10 cellular contexts compared by ENCODE assay signal in genomic region chr19:534088-534487, GRCh38. TPM values are rescaled to one million over a fixed set of nuclear protein-coding genes. Genes with fewer than 3 reads are reported as not detected.
DNase-seq lines count a peak whose midpoint lies in the region; ATAC-seq, FAIRE-seq and TF ChIP-seq lines count a peak whose summit lies in the region.
"Had no signal": no experiment of that assay in that cellular context is flagged by ENCODE, and none has a peak within 500 bp of the region (broad histone marks: within the 10 kb centered on the region; RNA-seq: fewer than 3 reads in every experiment).

No MANE protein-coding gene starts in this region.

- TF ChIP-seq EP300 in K562 (IDR thresholded peaks at IDR 0.05; ENCODE audit: low read length) = no peak

- DNase-seq in heart left ventricle (no peak), left cardiac atrium (no peak), K562 (ENCODE audit: extremely low read depth in 1 of 4, low spot score in 3 of 4) (peak in 1 of 4 experiments; percentile 11), uterus (no peak), NCI-H1092 treated with DMSO at 0.1 percent for 48 hours (lab: John Stamatoyannopoulos, UW) (no peak)
- DNase-seq: NCI-H774 had no signal

- H3K4me3 ChIP-seq in heart left ventricle = peak overlapping the region in 11 of 12 donors; percentile 74 to 100 (median 95)
- no peak overlapping the region; the same call in 1 of the 2 replicates for H3K4me3 ChIP-seq in K562
- peak overlapping the region in 1 of 2 donors; percentile 64 for H3K4me3 ChIP-seq in muscle layer of colon (ENCODE audit: low read depth in 1 of 2, low read length in 2 of 2)
- no peak overlapping the region for H3K4me3 ChIP-seq in uterus

- H3K9me1 ChIP-seq in K562 (ENCODE audit: control insufficient read depth, insufficient read depth, low read length) = peaks cover 6% of the 10 kb centered on the region

- H3K9me3 ChIP-seq in heart left ventricle (no peaks in the 10 kb centered on the region), K562 (replicated peaks; ENCODE audit: control insufficient read depth, insufficient read depth, low read depth, low read length) (peaks cover 3% of the 10 kb centered on the region), muscle layer of colon (ENCODE audit: low read length) (no peaks in the 10 kb centered on the region), uterus (no peaks in the 10 kb centered on the region)

- TF ChIP-seq CTCF in heart left ventricle (IDR thresholded peaks at IDR 0.05) (no peak), K562 (IDR thresholded peaks at IDR 0.05 in 2 of 3, conservative IDR thresholded peaks at IDR 0.05 in 1 of 3; ENCODE audit: insufficient read depth in 2 of 3, low read depth in 1 of 3, low read length in 3 of 3) (no peak), uterus (IDR thresholded peaks at IDR 0.05) (no peak)

- peaks cover 0 to 41% (median 35%) of the 10 kb centered on the region in 9 donors for H3K36me3 ChIP-seq in heart left ventricle
- peaks cover 54% of the 10 kb centered on the region; the same call in 1 of the 3 replicates for H3K36me3 ChIP-seq in K562 (ENCODE audit: control insufficient read depth, insufficient read depth, low read length)
- peaks cover 34% of the 10 kb centered on the region for H3K36me3 ChIP-seq in muscle layer of colon (ENCODE audit: insufficient read depth, low read length)
- H3K36me3 ChIP-seq in uterus = no peaks in the 10 kb centered on the region

- WGBS in heart left ventricle, 4 donors = 60 to 87% (median 80%) methylated on average over 13 to 14 of the region's 14 CpGs
- WGBS in K562 (ENCODE audit: insufficient coverage, low coverage, missing lambda C conversion rate) = 86% methylated on average over 10 of the region's 14 CpGs

- H3K9ac ChIP-seq in K562 (ENCODE audit: insufficient read depth in 1 of 2, low read depth in 2 of 2, low read length in 2 of 2) = peak overlapping the region; percentile 83 to 99; a peak in 3 of 4 replicates
- H3K9ac ChIP-seq in muscle layer of colon (ENCODE audit: low read length) = peak overlapping the region; percentile 46

- no TSS peak for BruUV-seq in K562 (replicated peaks; lab: Mats Ljungman, UMichigan)

- H3K79me2 ChIP-seq in K562 (ENCODE audit: control insufficient read depth, insufficient read depth, low read length) = peaks cover 49% of the 10 kb centered on the region

- no peak for TF ChIP-seq RAD21 in K562 (CRISPR knock-in tag; conservative IDR thresholded peaks at IDR 0.05 in 1 of 2, IDR thresholded peaks at IDR 0.05 in 1 of 2)

- H3K27ac ChIP-seq in heart left ventricle (peak overlapping the region; percentile 51 to 100 (median 98)), K562 (ENCODE audit: extremely low read depth, low read depth, low read length) (peak overlapping the region; percentile 87; the same call in 1 of the 3 replicates), muscle layer of colon (ENCODE audit: low read depth, low read length) (peak overlapping the region; percentile 99), uterus (peak overlapping the region; percentile 90 to 93)

- peak overlapping the region; percentile 86; the same call in 1 of the 2 replicates for H3K4me2 ChIP-seq in K562 (ENCODE audit: insufficient read depth, low read length)

- H3K4me1 ChIP-seq in heart left ventricle = peaks cover 16 to 44% (median 29%) of the 10 kb centered on the region in 12 donors
- peaks cover 9 to 81% of the 10 kb centered on the region in 2 experiments; a peak in 4 of 5 replicates for H3K4me1 ChIP-seq in K562 (replicated peaks in 1 of 2; ENCODE audit: control insufficient read depth in 2 of 2, insufficient read depth in 2 of 2, low read length in 2 of 2)
- peaks cover 28% of the 10 kb centered on the region for H3K4me1 ChIP-seq in muscle layer of colon (ENCODE audit: insufficient read depth, low read length)
- peaks cover 0 to 23% of the 10 kb centered on the region in 2 donors for H3K4me1 ChIP-seq in uterus

- no peak overlapping the region for H2AFZ ChIP-seq in K562 (ENCODE audit: low read depth, low read length)

- no peak for ATAC-seq in heart left ventricle
- ATAC-seq in left cardiac atrium = no peak
- no peak for ATAC-seq in K562
- ATAC-seq in HG03521 (IDR thresholded peaks at IDR 0.05; ENCODE audit: unreplicated experiment) = no peak
- no peak for ATAC-seq in HG02870 (IDR thresholded peaks at IDR 0.05; ENCODE audit: unreplicated experiment)
- ATAC-seq: stimulated activated memory B cell treated with anti-CD40 and anti-IgM and Interleukin-4, amounts not matched to agents 10 μg/mL and 1 μg/mL and 100 μg/mL, for 72 hours had no signal

- H3K27me3 ChIP-seq in heart left ventricle (no peaks in the 10 kb centered on the region), K562 (ENCODE audit: control insufficient read depth in 2 of 2, insufficient read depth in 2 of 2, low read length in 2 of 2) (no peaks in the 10 kb centered on the region), muscle layer of colon (ENCODE audit: control insufficient read depth in 1 of 2, insufficient read depth in 2 of 2, low read length in 2 of 2) (no peaks in the 10 kb centered on the region), uterus (no peaks in the 10 kb centered on the region)

- POLR2A ChIA-PET in K562 (lab: Yijun Ruan, JAX) = interaction anchor here (1.5 kb wide), 1 partner anchor 16 kb away, joined by 5 read pairs; no protein-coding TSS in a partner anchor

- intact Hi-C loops in heart left ventricle (cut with DNase I) = loop anchor here in 5 of 10 donors (5.0 to 10.0 kb wide), 2 partner anchors 38 to 101 kb away; partner anchors contain the start of genes BSG (in 4 of the 5), FGF22 (in 1 of the 5) and POLRMT (in 1 of the 5)
- intact Hi-C loops in left cardiac atrium (cut with DNase I) = no loop called here
- intact Hi-C loops in K562 (cut with micrococcal nuclease) = loop anchor here (10.0 kb wide), 1 partner anchor 51 kb away; the partner anchor contains the start of gene HCN2
- intact Hi-C loops in uterus (cut with DNase I; ENCODE audit: low total_unique reads) = no loop called here

- peaks cover 16% of the 10 kb centered on the region for H4K20me1 ChIP-seq in K562 (replicated peaks; ENCODE audit: control insufficient read depth, insufficient read depth, low read length)

- no peak for TF ChIP-seq POLR2A in heart left ventricle (IDR thresholded peaks at IDR 0.05)
- no peak for TF ChIP-seq POLR2A in K562 (conservative IDR thresholded peaks at IDR 0.05)
- no peak for TF ChIP-seq POLR2A in uterus (IDR thresholded peaks at IDR 0.05)

- CTCF ChIA-PET in K562 (lab: Yijun Ruan, JAX; ENCODE audit: low intra/inter-chr PET ratio) = no interaction called here

- no peak for FAIRE-seq in K562 (lab: Jason Lieb, UNC)

- in situ Hi-C loops in K562 (cut with MboI) = no loop called here

RNA-seq across cellular contexts. Expression of gene CDC34, which starts 2.5 kb away (rescaled TPM):
- total RNA-seq in heart left ventricle (100 to 1,000 TPM in 3 of 9 donors, 10 to 100 TPM in 6; 61.9 to 200 (median 84.6) TPM), left cardiac atrium (10 to 100 TPM; 63.9 to 71.0 TPM), K562 (2014; rRNA removed) (203 and 207 TPM in 2 replicates), K562 (2014; rRNA removed; fragmentation: Illumina TruSeq; extraction: Trizol) (33.0 and 36.2 TPM in 2 replicates), K562 (2015; rRNA removed; fragmentation: Illumina TruSeq; extraction: Trizol) (65.5 and 75.7 TPM in 2 replicates), K562 (2021) (125 and 130 TPM in 2 replicates), uterus (100 to 1,000 TPM in 2 of 4 donors, 10 to 100 TPM in 2; 44.4 to 459 (median 101) TPM)
- polyA plus RNA-seq in heart left ventricle (100 to 1,000 TPM; 122 to 148 TPM), K562 (2011; rRNA removed) (82.7 and 103 TPM in 2 replicates), K562 (2014; fragmentation: Illumina TruSeq; extraction: Trizol) (55.7 and 88.4 TPM in 2 replicates), K562 (2014; fragmentation: Nextera tagmentation; extraction: Ambion mirVana) (1 to 10 TPM in 1 of 2 experiments, under 1 TPM in 1; 0.80 to 1.0 TPM), K562 (2014; rRNA removed) (125 and 142 TPM in 2 replicates)
- total RNA-seq in K562 (2011; cell fraction: chromatin; rRNA removed; ENCODE audit: low replicate concordance) = 34.1 and 85.3 TPM in 2 replicates
- total RNA-seq in K562 (2011; cell fraction: nucleolus; rRNA removed) = 68.2 and 70.5 TPM in 2 replicates
- 40.9 and 50.4 TPM in 2 replicates for total RNA-seq in K562 (2011; cell fraction: nucleoplasm; rRNA removed)
- polyA plus RNA-seq in K562 (2011; cell fraction: cytosol; rRNA removed) = 89.6 and 173 TPM in 2 replicates
- polyA plus RNA-seq in K562 (2011; cell fraction: nucleus; rRNA removed) = 83.8 and 124 TPM in 2 replicates
- 72.7 and 83.2 TPM in 2 replicates for polyA plus RNA-seq in K562 (2012)
- 16.2 and 28.5 TPM in 2 replicates for polyA minus RNA-seq in K562 (2011; rRNA and poly(A)+ RNA removed)
- polyA minus RNA-seq in K562 (2011; cell fraction: cytosol; rRNA and poly(A)+ RNA removed) = 36.4 and 44.9 TPM in 2 replicates
- 18.4 and 20.5 TPM in 2 replicates for polyA minus RNA-seq in K562 (2011; cell fraction: nucleus; rRNA and poly(A)+ RNA removed)

RNA-seq across cellular contexts. Expression of gene GZMM, which starts 9.8 kb away (rescaled TPM):
- total RNA-seq in heart left ventricle = 1 to 10 TPM in 2 of 9 donors, under 1 TPM in 2, not detected in 5; 0.40 to 3.0 (median 0.87) TPM
- under 1 TPM; 0.12 to 0.34 TPM for polyA plus RNA-seq in heart left ventricle
- total RNA-seq in left cardiac atrium = 1 to 10 TPM in 1 of 2 donors, under 1 TPM in 1; 0.81 to 1.1 TPM
- 0.49 and 1.6 TPM in 2 replicates for total RNA-seq in K562 (2011; cell fraction: chromatin; rRNA removed; ENCODE audit: low replicate concordance)
- total RNA-seq in K562 (2011; cell fraction: nucleolus; rRNA removed) = 4.0 and 4.5 TPM in 2 replicates
- 1.4 and 1.9 TPM in 2 replicates for total RNA-seq in K562 (2011; cell fraction: nucleoplasm; rRNA removed)
- total RNA-seq in K562 (2014; rRNA removed) = 2.3 and 2.6 TPM in 2 replicates
- total RNA-seq in K562 (2014; rRNA removed; fragmentation: Illumina TruSeq; extraction: Trizol) = not detected in 2 replicates
- 0.62 and 1.1 TPM in 2 replicates for total RNA-seq in K562 (2015; rRNA removed; fragmentation: Illumina TruSeq; extraction: Trizol)
- 0.72 and 1.8 TPM in 2 replicates for total RNA-seq in K562 (2021)
- 0.70 and 0.97 TPM in 2 replicates for polyA plus RNA-seq in K562 (2011; rRNA removed)
- polyA plus RNA-seq in K562 (2011; cell fraction: cytosol; rRNA removed) = 1.9 and 5.9 TPM in 2 replicates
- 0.87 and 1.8 TPM in 2 replicates for polyA plus RNA-seq in K562 (2011; cell fraction: nucleus; rRNA removed)
- 1.7 and 3.5 TPM in 2 replicates for polyA plus RNA-seq in K562 (2012)
- polyA plus RNA-seq in K562 (2014; fragmentation: Illumina TruSeq; extraction: Trizol) = 0.61 TPM in 1 of 2 replicates, not detected in the other
- under 1 TPM; 0.08 to 0.27 TPM for polyA plus RNA-seq in K562 (2014; fragmentation: Nextera tagmentation; extraction: Ambion mirVana)
- polyA plus RNA-seq in K562 (2014; rRNA removed) = 1.8 and 2.2 TPM in 2 replicates
- polyA minus RNA-seq in K562 (2011; rRNA and poly(A)+ RNA removed) = not detected in 2 replicates
- 2.5 TPM in 1 of 2 replicates, not detected in the other for polyA minus RNA-seq in K562 (2011; cell fraction: cytosol; rRNA and poly(A)+ RNA removed)
- polyA minus RNA-seq in K562 (2011; cell fraction: nucleus; rRNA and poly(A)+ RNA removed) = not detected in 2 replicates
- 1 to 10 TPM in 1 of 4 donors, under 1 TPM in 1, not detected in 2; 0.62 to 1.6 TPM for total RNA-seq in uterus

RNA-seq across cellular contexts. Expression of gene TPGS1, which starts 26.8 kb away (rescaled TPM):
- 10 to 100 TPM in 8 of 9 donors, 1 to 10 TPM in 1; 5.7 to 39.3 (median 11.3) TPM for total RNA-seq in heart left ventricle
- 10 to 100 TPM; 18.3 to 18.6 TPM for polyA plus RNA-seq in heart left ventricle
- 10 to 100 TPM; 12.1 to 14.9 TPM for total RNA-seq in left cardiac atrium
- total RNA-seq in K562 (2011; cell fraction: chromatin; rRNA removed; ENCODE audit: low replicate concordance) = 7.0 and 14.9 TPM in 2 replicates
- total RNA-seq in K562 (2011; cell fraction: nucleolus; rRNA removed) = 10.1 and 11.5 TPM in 2 replicates
- 5.3 and 6.3 TPM in 2 replicates for total RNA-seq in K562 (2011; cell fraction: nucleoplasm; rRNA removed)
- total RNA-seq in K562 (2014; rRNA removed) = 22.6 and 31.6 TPM in 2 replicates
- 0.32 and 0.47 TPM in 2 replicates for total RNA-seq in K562 (2014; rRNA removed; fragmentation: Illumina TruSeq; extraction: Trizol)
- total RNA-seq in K562 (2015; rRNA removed; fragmentation: Illumina TruSeq; extraction: Trizol) = 1.2 and 2.3 TPM in 2 replicates
- total RNA-seq in K562 (2021) = 13.0 and 15.5 TPM in 2 replicates
- 0.93 and 1.2 TPM in 2 replicates for polyA plus RNA-seq in K562 (2011; rRNA removed)
- 1.9 and 24.8 TPM in 2 replicates for polyA plus RNA-seq in K562 (2011; cell fraction: cytosol; rRNA removed)
- polyA plus RNA-seq in K562 (2011; cell fraction: nucleus; rRNA removed) = 1.8 and 3.9 TPM in 2 replicates
- 5.5 and 10.3 TPM in 2 replicates for polyA plus RNA-seq in K562 (2012)
- 0.30 and 0.33 TPM in 2 replicates for polyA plus RNA-seq in K562 (2014; fragmentation: Illumina TruSeq; extraction: Trizol)
- not detected for polyA plus RNA-seq in K562 (2014; fragmentation: Nextera tagmentation; extraction: Ambion mirVana)
- 12.2 and 15.0 TPM in 2 replicates for polyA plus RNA-seq in K562 (2014; rRNA removed)
- polyA minus RNA-seq in K562 (2011; rRNA and poly(A)+ RNA removed) = 0.74 and 0.78 TPM in 2 replicates
- 1.6 and 5.0 TPM in 2 replicates for polyA minus RNA-seq in K562 (2011; cell fraction: cytosol; rRNA and poly(A)+ RNA removed)
- polyA minus RNA-seq in K562 (2011; cell fraction: nucleus; rRNA and poly(A)+ RNA removed) = 3.2 and 3.8 TPM in 2 replicates
- total RNA-seq in uterus = 10 to 100 TPM; 12.6 to 37.5 (median 29.9) TPM

RNA-seq across cellular contexts. Expression of gene MADCAM1, which starts 37.8 kb away (rescaled TPM):
- total RNA-seq in heart left ventricle (under 1 TPM in 8 of 9 donors, not detected in 1; 0.23 to 0.56 (median 0.36) TPM), left cardiac atrium (under 1 TPM; 0.24 to 0.41 TPM), K562 (2014; rRNA removed) (0.09 and 0.20 TPM in 2 replicates), K562 (2014; rRNA removed; fragmentation: Illumina TruSeq; extraction: Trizol) (not detected in 2 replicates), K562 (2015; rRNA removed; fragmentation: Illumina TruSeq; extraction: Trizol) (not detected in 2 replicates), K562 (2021) (0.09 TPM in 1 of 2 replicates, not detected in the other), uterus (1 to 10 TPM in 1 of 4 donors, under 1 TPM in 1, not detected in 2; 0.34 to 2.7 TPM)
- polyA plus RNA-seq in heart left ventricle (under 1 TPM; 0.04 to 0.61 TPM), K562 (2011; rRNA removed) (0.05 TPM in 1 of 2 replicates, not detected in the other), K562 (2014; fragmentation: Illumina TruSeq; extraction: Trizol) (not detected in 2 replicates), K562 (2014; fragmentation: Nextera tagmentation; extraction: Ambion mirVana) (not detected), K562 (2014; rRNA removed) (0.12 and 0.36 TPM in 2 replicates)
- not detected in 2 replicates for total RNA-seq in K562 (2011; cell fraction: chromatin; rRNA removed; ENCODE audit: low replicate concordance)
- total RNA-seq in K562 (2011; cell fraction: nucleolus; rRNA removed) = 0.79 and 1.0 TPM in 2 replicates
- total RNA-seq in K562 (2011; cell fraction: nucleoplasm; rRNA removed) = not detected in 2 replicates
- polyA plus RNA-seq in K562 (2011; cell fraction: cytosol; rRNA removed) = 0.12 TPM in 1 of 2 replicates, not detected in the other
- 0.18 and 0.40 TPM in 2 replicates for polyA plus RNA-seq in K562 (2011; cell fraction: nucleus; rRNA removed)
- polyA plus RNA-seq in K562 (2012) = 0.27 and 0.82 TPM in 2 replicates
- polyA minus RNA-seq in K562 (2011; rRNA and poly(A)+ RNA removed) = not detected in 2 replicates
- not detected in 2 replicates for polyA minus RNA-seq in K562 (2011; cell fraction: cytosol; rRNA and poly(A)+ RNA removed)
- polyA minus RNA-seq in K562 (2011; cell fraction: nucleus; rRNA and poly(A)+ RNA removed) = 0.22 TPM in 1 of 2 replicates, not detected in the other

RNA-seq across cellular contexts. Expression of gene BSG, which starts 38.3 kb away (rescaled TPM):
- total RNA-seq in heart left ventricle = 1,000 to 10,000 TPM; 1,160 to 2,590 (median 1,462) TPM
- 1,000 to 10,000 TPM in 1 of 2 donors, 100 to 1,000 TPM in 1; 727 to 2,989 TPM for polyA plus RNA-seq in heart left ventricle
- 1,000 to 10,000 TPM in 1 of 2 donors, 100 to 1,000 TPM in 1; 847 to 1,152 TPM for total RNA-seq in left cardiac atrium
- 106 and 369 TPM in 2 replicates for total RNA-seq in K562 (2011; cell fraction: chromatin; rRNA removed; ENCODE audit: low replicate concordance)
- 735 and 796 TPM in 2 replicates for total RNA-seq in K562 (2011; cell fraction: nucleolus; rRNA removed)
- 350 and 437 TPM in 2 replicates for total RNA-seq in K562 (2011; cell fraction: nucleoplasm; rRNA removed)
- 398 and 484 TPM in 2 replicates for total RNA-seq in K562 (2014; rRNA removed)
- total RNA-seq in K562 (2014; rRNA removed; fragmentation: Illumina TruSeq; extraction: Trizol) = 59.1 and 89.1 TPM in 2 replicates
- total RNA-seq in K562 (2015; rRNA removed; fragmentation: Illumina TruSeq; extraction: Trizol) = 211 and 220 TPM in 2 replicates
- 495 and 506 TPM in 2 replicates for total RNA-seq in K562 (2021)
- polyA plus RNA-seq in K562 (2011; rRNA removed) = 129 and 411 TPM in 2 replicates
- polyA plus RNA-seq in K562 (2011; cell fraction: cytosol; rRNA removed) = 277 and 455 TPM in 2 replicates
- polyA plus RNA-seq in K562 (2011; cell fraction: nucleus; rRNA removed) = 198 and 199 TPM in 2 replicates
- polyA plus RNA-seq in K562 (2012) = 362 and 456 TPM in 2 replicates
- 187 and 351 TPM in 2 replicates for polyA plus RNA-seq in K562 (2014; fragmentation: Illumina TruSeq; extraction: Trizol)
- polyA plus RNA-seq in K562 (2014; fragmentation: Nextera tagmentation; extraction: Ambion mirVana) = 10 to 100 TPM in 1 of 2 experiments, 1 to 10 TPM in 1; 4.6 to 17.9 TPM
- 236 and 311 TPM in 2 replicates for polyA plus RNA-seq in K562 (2014; rRNA removed)
- 61.0 and 70.9 TPM in 2 replicates for polyA minus RNA-seq in K562 (2011; rRNA and poly(A)+ RNA removed)
- polyA minus RNA-seq in K562 (2011; cell fraction: cytosol; rRNA and poly(A)+ RNA removed) = 197 and 315 TPM in 2 replicates
- 48.1 and 72.2 TPM in 2 replicates for polyA minus RNA-seq in K562 (2011; cell fraction: nucleus; rRNA and poly(A)+ RNA removed)
- 100 to 1,000 TPM; 211 to 305 (median 280) TPM for total RNA-seq in uterus

Comparison
In these comparisons a context has a peak if more than half of its experiments do, and no peak if none do; other contexts are left out.
1. H3K4me3 ChIP-seq: peak in heart left ventricle (11 of 12); none in K562 (single experiment) and uterus (0 of 2).
2. Peak in every context shown above with its lines, with median percentiles within 50 percentile points of each other: H3K27ac ChIP-seq.